18 cellular contexts compared by ENCODE assay signal in genomic region chr7:108234981-108235450, GRCh38.
DNase-seq lines count a peak whose midpoint lies in the region; ATAC-seq and TF ChIP-seq lines count a peak whose summit lies in the region.
"Had no signal": no experiment of that assay in that cellular context is flagged by ENCODE, and none has a peak within 500 bp of the region (broad histone marks: within the 10 kb centered on the region; RNA-seq: fewer than 3 reads in every experiment).

No MANE protein-coding gene starts in this region.

- no peaks in the 10 kb centered on the region for H3K27me3 Mint-ChIP-seq in activated T-cell treated with anti-CD3 and anti-CD28 coated beads, Interleukin-2, amount 50 U/mL, for 72 hours (ENCODE audit: low read depth)
- H3K27me3 Mint-ChIP-seq: activated naive CD8-positive, alpha-beta T cell treated with anti-CD3 and anti-CD28 coated beads, Interleukin-2, amount 50 U/mL, for 24 hours; dendritic cell treated with granulocyte-macrophage colony-stimulating factor and Interleukin-4, amounts not matched to agents 40 ng/mL and 50 ng/mL, for 4 days had no signal

- no peaks in the 10 kb centered on the region for H3K4me1 Mint-ChIP-seq in activated T-cell treated with anti-CD3 and anti-CD28 coated beads, Interleukin-2, amount 50 U/mL, for 72 hours (ENCODE audit: low read depth)
- H3K4me1 Mint-ChIP-seq: immature natural killer cell had no signal

- H3K27me3 ChIP-seq in MM.1S (replicated peaks; ENCODE audit: insufficient read depth, low read length) (no peaks in the 10 kb centered on the region), brain microvascular endothelial cell (replicated peaks) (no peaks in the 10 kb centered on the region), osteoblast (ENCODE audit: insufficient read depth, low read length) (no peaks in the 10 kb centered on the region), prostate gland (replicated peaks; ENCODE audit: insufficient read depth) (no peaks in the 10 kb centered on the region)
- H3K27me3 ChIP-seq: foreskin keratinocyte, vagina had no signal

- no peaks in the 10 kb centered on the region for H3K36me3 ChIP-seq in MM.1S (replicated peaks; ENCODE audit: insufficient read depth, low read length)
- no peaks in the 10 kb centered on the region for H3K36me3 ChIP-seq in brain microvascular endothelial cell (replicated peaks)
- H3K36me3 ChIP-seq in osteoblast (ENCODE audit: insufficient read depth, low read length), result no peaks in the 10 kb centered on the region
- H3K36me3 ChIP-seq in prostate gland, result no peaks in the 10 kb centered on the region
- H3K36me3 ChIP-seq: vagina had no signal

- H3K27ac Mint-ChIP-seq in activated T-cell treated with anti-CD3 and anti-CD28 coated beads, Interleukin-2, amount 50 U/mL, for 72 hours, result no peak overlapping the region
- H3K27ac Mint-ChIP-seq: activated naive CD8-positive, alpha-beta T cell treated with anti-CD3 and anti-CD28 coated beads, Interleukin-2, amount 50 U/mL, for 24 hours; dendritic cell treated with granulocyte-macrophage colony-stimulating factor and Interleukin-4, amounts not matched to agents 40 ng/mL and 50 ng/mL, for 4 days; immature natural killer cell; T-cell had no signal

- no peaks in the 10 kb centered on the region for H3K79me2 ChIP-seq in MM.1S (ENCODE audit: low read length)
- H3K79me2 ChIP-seq in osteoblast (ENCODE audit: insufficient read depth, low read length), result no peaks in the 10 kb centered on the region

- no peak overlapping the region for H3K4me2 ChIP-seq in MM.1S (ENCODE audit: low read depth, low read length)
- peak overlapping the region; percentile 2 for H3K4me2 ChIP-seq in osteoblast (ENCODE audit: insufficient read depth, low read length)

- H3K9me3 ChIP-seq in MM.1S (replicated peaks; ENCODE audit: insufficient read depth, low read length) (no peaks in the 10 kb centered on the region), osteoblast (ENCODE audit: low read depth, low read length) (no peaks in the 10 kb centered on the region), prostate gland (no peaks in the 10 kb centered on the region)
- H3K9me3 ChIP-seq: vagina had no signal

- H3K9ac ChIP-seq in MM.1S (ENCODE audit: low read length), result no peak overlapping the region

- H3K27ac ChIP-seq in MM.1S (ENCODE audit: low read length) (no peak overlapping the region), brain microvascular endothelial cell (peak overlapping the region; percentile 65), osteoblast (ENCODE audit: low read depth, low read length) (peak overlapping the region; percentile 45), prostate gland (no peak overlapping the region)
- H3K27ac ChIP-seq: foreskin keratinocyte, vagina had no signal

- H3K4me3 ChIP-seq in MM.1S (ENCODE audit: low read length), result no peak overlapping the region
- no peak overlapping the region for H3K4me3 ChIP-seq in brain microvascular endothelial cell (ENCODE audit: low read depth, low read length)
- no peak overlapping the region for H3K4me3 ChIP-seq in osteoblast (ENCODE audit: insufficient read depth, low read length)
- no peak overlapping the region for H3K4me3 ChIP-seq in prostate gland
- H3K4me3 ChIP-seq: vagina had no signal

- TF ChIP-seq CTCF in MM.1S (IDR thresholded peaks at IDR 0.05; ENCODE audit: low read length) (no peak), brain microvascular endothelial cell (IDR thresholded peaks at IDR 0.05; ENCODE audit: low read depth, low read length, missing control alignments) (no peak), osteoblast (IDR thresholded peaks at IDR 0.05; ENCODE audit: extremely low read depth, low read depth, low read length) (no peak), prostate gland (IDR thresholded peaks at IDR 0.05) (no peak)

- ATAC-seq in activated T-cell treated with anti-CD3 and anti-CD28 coated beads, Interleukin-2, amount 50 U/mL, for 72 hours (replicated peaks in 1 of 2), result no peak
- ATAC-seq: activated naive CD8-positive, alpha-beta T cell treated with anti-CD3 and anti-CD28 coated beads, Interleukin-2, amount 50 U/mL, for 24 hours; T-cell had no signal

- H3K9me3 Mint-ChIP-seq in activated T-cell treated with anti-CD3 and anti-CD28 coated beads, Interleukin-2, amount 50 U/mL, for 72 hours, result no peaks in the 10 kb centered on the region
- H3K9me3 Mint-ChIP-seq: activated naive CD8-positive, alpha-beta T cell treated with anti-CD3 and anti-CD28 coated beads, Interleukin-2, amount 50 U/mL, for 24 hours; dendritic cell treated with granulocyte-macrophage colony-stimulating factor and Interleukin-4, amounts not matched to agents 40 ng/mL and 50 ng/mL, for 4 days; T-cell had no signal

- H3K4me1 ChIP-seq in MM.1S (ENCODE audit: low read length) (peaks cover 15% of the 10 kb centered on the region), osteoblast (ENCODE audit: insufficient read depth, low read length) (peaks cover 23% of the 10 kb centered on the region), prostate gland (replicated peaks) (no peaks in the 10 kb centered on the region)
- H3K4me1 ChIP-seq: vagina had no signal

- H3F3A ChIP-seq in MM.1S (ENCODE audit: insufficient read depth, low read length), result no peaks in the 10 kb centered on the region

- no peak for TF ChIP-seq POLR2A in prostate gland (IDR thresholded peaks at IDR 0.05)

- intact Hi-C loops in prostate gland (cut with DNase I), result no loop called here

- H3K9me2 ChIP-seq in MM.1S (replicated peaks; ENCODE audit: insufficient read depth, low read length), result no peaks in the 10 kb centered on the region

- H2AFZ ChIP-seq in MM.1S (ENCODE audit: low read length), result no peak overlapping the region
- peak overlapping the region; percentile 59 for H2AFZ ChIP-seq in osteoblast (ENCODE audit: low read length)

- H3K36me3 Mint-ChIP-seq in activated T-cell treated with anti-CD3 and anti-CD28 coated beads, Interleukin-2, amount 50 U/mL, for 72 hours (ENCODE audit: insufficient read depth in 2 of 2), result no peaks in the 10 kb centered on the region
- H3K36me3 Mint-ChIP-seq: immature natural killer cell, T-cell had no signal

- H4K20me1 ChIP-seq in MM.1S (ENCODE audit: insufficient read depth, low read length) (no peaks in the 10 kb centered on the region), osteoblast (ENCODE audit: insufficient read depth, low read length) (no peaks in the 10 kb centered on the region)

- no peak overlapping the region for H3K4me3 Mint-ChIP-seq in activated T-cell treated with anti-CD3 and anti-CD28 coated beads, Interleukin-2, amount 50 U/mL, for 72 hours
- H3K4me3 Mint-ChIP-seq: activated naive CD8-positive, alpha-beta T cell treated with anti-CD3 and anti-CD28 coated beads, Interleukin-2, amount 50 U/mL, for 24 hours; dendritic cell treated with granulocyte-macrophage colony-stimulating factor and Interleukin-4, amounts not matched to agents 40 ng/mL and 50 ng/mL, for 4 days; immature natural killer cell; T-cell had no signal

- DNase-seq in EL (peak; percentile 39), MM.1S (peak; percentile 9), brain microvascular endothelial cell (no peak), osteoblast (ENCODE audit: insufficient read length, low spot score, missing footprints) (no peak), prostate gland (ENCODE audit: low spot score) (no peak), CD1c-positive myeloid dendritic cell (ENCODE audit: extremely low spot score) (no peak), HPDE6-E6E7 (ENCODE audit: extremely low spot score) (no peak)
- DNase-seq in activated T-cell treated with anti-CD3 and anti-CD28 coated beads, Interleukin-2, amount 50 U/mL, for 72 hours, result no peak
- DNase-seq: activated CD4-positive, alpha-beta T cell treated with anti-CD3 and anti-CD28 coated beads for 4 hours; activated naive CD8-positive, alpha-beta T cell treated with anti-CD3 and anti-CD28 coated beads, Interleukin-2, amount 50 U/mL, for 24 hours; activated T-cell treated with anti-CD3 and anti-CD28 coated beads, Interleukin-2, amount 50 U/mL, for 1 hour; C1 segment of cervical spinal cord; immature natural killer cell; NCI-H1048; T-cell had no signal

- in situ Hi-C loops in brain microvascular endothelial cell (cut with HindIII; ENCODE audit: low pct_ligation_motif_present, low sequenced_read_pairs), result no loop called here

Comparison
In these comparisons a context has a peak if more than half of its experiments do, and no peak if none do; other contexts are left out.
1. DNase-seq: peak in EL (single experiment) and MM.1S (single experiment); none in brain microvascular endothelial cell (single experiment), osteoblast (single experiment), prostate gland (single experiment), CD1c-positive myeloid dendritic cell (single experiment), activated T-cell treated with anti-CD3 and anti-CD28 coated beads, Interleukin-2, amount 50 U/mL, for 72 hours (0 of 2) and HPDE6-E6E7 (single experiment).
2. H3K27ac ChIP-seq: peak in brain microvascular endothelial cell (single experiment) and osteoblast (single experiment); none in MM.1S (single experiment) and prostate gland (0 of 2).